ENCODE assay signal across 19 cellular contexts in genomic region chr19:39517432-39517831, GRCh38. TPM values are rescaled to one million over a fixed set of nuclear protein-coding genes. Genes with fewer than 3 reads are reported as not detected.
"Had no signal": no experiment of that assay in that cellular context is flagged by ENCODE, and none has a peak within 500 bp of the region (broad histone marks: within the 10 kb centered on the region; RNA-seq: fewer than 3 reads in every experiment).

No MANE protein-coding gene starts in this region.

- H3K36me3 ChIP-seq: cardiac muscle cell, neutrophil, thyroid gland had no signal

- DNase-seq: activated CD4-positive, alpha-beta T cell treated with anti-CD3 and anti-CD28 coated beads for 1 hour; activated CD4-positive, alpha-beta T cell treated with anti-CD3 and anti-CD28 coated beads, Interleukin-2, amount 50 U/mL, for 4 hours; activated naive CD4-positive, alpha-beta T cell; activated T-cell treated with anti-CD3 and anti-CD28 coated beads for 4 hours; dorsolateral prefrontal cortex; hippocampal formation; naive B cell; stimulated activated CD4-positive, alpha-beta T cell treated with anti-CD3 and anti-CD28 coated beads, Interleukin-2, amount 100 ng/mL, for 48 hours; T-cell; T1000; thyroid gland had no signal

- H3K9me3 Mint-ChIP-seq: stimulated activated memory B cell treated with anti-CD40 and anti-IgM and Interleukin-4, amounts not matched to agents 10 μg/mL and 1 μg/mL and 100 μg/mL, for 72 hours; T-cell had no signal

- H3K27me3 ChIP-seq: thyroid gland had no signal

- H3K4me3 Mint-ChIP-seq: stimulated activated memory B cell treated with anti-CD40 and anti-IgM and Interleukin-4, amounts not matched to agents 10 μg/mL and 1 μg/mL and 100 μg/mL, for 72 hours had no signal

- H3K27ac Mint-ChIP-seq: stimulated activated memory B cell treated with anti-CD40 and anti-IgM and Interleukin-4, amounts not matched to agents 10 μg/mL and 1 μg/mL and 100 μg/mL, for 72 hours had no signal

- H3K9me3 ChIP-seq: neutrophil, thyroid gland had no signal

- H3K27ac ChIP-seq: cardiac muscle cell, dorsolateral prefrontal cortex, neutrophil had no signal

- H3K36me3 Mint-ChIP-seq: stimulated activated memory B cell treated with anti-CD40 and anti-IgM and Interleukin-4, amounts not matched to agents 10 μg/mL and 1 μg/mL and 100 μg/mL, for 72 hours; T-cell had no signal

- ATAC-seq: left lobe of liver; stimulated activated memory B cell treated with anti-CD40 and anti-IgM and Interleukin-4, amounts not matched to agents 10 μg/mL and 1 μg/mL and 100 μg/mL, for 72 hours; T-cell had no signal

- H3K4me3 ChIP-seq: cardiac muscle cell, dorsolateral prefrontal cortex, thyroid gland had no signal

RNA-seq across cellular contexts. Expression of gene SELENOV, which starts 2.5 kb away (rescaled TPM):
- total RNA-seq: left lobe of liver, lung microvascular endothelial cell, mononuclear cell, T-cell had no signal
- polyA plus RNA-seq: esophagus, keratinocyte had no signal

RNA-seq across cellular contexts. Expression of gene DLL3, which starts 18.7 kb away (rescaled TPM):
- total RNA-seq: left lobe of liver, mononuclear cell had no signal
